ENCODE assay signal across 8 cellular contexts in the genomic region with DNA sequence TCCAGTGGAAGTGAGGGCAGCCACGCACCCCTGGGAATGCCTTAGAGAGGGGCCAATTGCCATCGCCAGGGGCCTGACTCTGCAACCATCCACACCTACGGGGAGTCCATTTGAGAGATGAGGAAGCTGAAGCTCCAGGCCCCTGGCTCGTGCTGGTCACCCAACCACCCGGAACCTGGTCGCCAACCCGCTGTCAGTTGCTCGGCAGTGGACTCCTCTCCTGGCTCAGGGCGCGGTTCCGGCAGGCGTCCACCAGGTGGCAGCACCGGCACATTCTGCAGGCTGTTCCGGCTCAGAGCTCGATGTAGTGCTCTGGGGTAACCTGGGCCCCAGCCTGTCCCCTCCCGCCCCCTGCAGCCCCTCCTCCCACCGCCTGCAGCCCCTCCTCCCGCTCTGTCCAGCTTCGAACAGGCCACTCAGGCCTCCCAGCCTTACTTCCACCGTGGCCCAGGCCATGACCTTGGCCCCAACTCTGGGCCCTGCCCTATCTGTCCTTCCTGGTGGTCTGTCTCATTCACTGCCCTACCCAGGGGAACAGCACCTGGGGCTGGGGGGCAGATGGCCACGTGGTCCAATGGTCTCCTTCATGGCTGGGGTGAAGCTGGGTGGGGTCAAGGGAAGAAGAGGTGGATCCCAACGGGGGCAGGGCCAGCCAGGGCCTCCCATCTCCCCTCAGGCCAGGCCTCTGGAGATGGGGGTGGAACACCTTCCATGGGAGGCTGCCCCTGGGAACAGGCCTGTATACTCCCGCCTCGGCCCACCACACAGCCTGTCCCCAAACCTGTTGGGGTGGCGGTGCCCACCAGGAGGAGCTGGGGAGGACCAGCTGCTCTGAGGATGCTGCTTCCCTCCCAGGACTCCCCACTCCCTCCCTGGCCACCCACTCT. TPM values are rescaled to one million over a fixed set of nuclear protein-coding genes. Genes with fewer than 3 reads are reported as not detected.
A peak's percentile ranks its signal among the peaks of the same experiment; 100 is the strongest.
DNase-seq lines count a peak whose midpoint lies in the region; ATAC-seq, FAIRE-seq and TF ChIP-seq lines count a peak whose summit lies in the region.

No MANE protein-coding gene starts in this region.

- peak; percentile 92 for DNase-seq in Ammon's horn (ENCODE audit: low spot score)
- peak; percentile 93 for DNase-seq in GM19239 (ENCODE audit: insufficient read length, low spot score)
- peak; percentile 81 for DNase-seq in HuH-7 (ENCODE audit: low spot score)
- peak; percentile 96 for DNase-seq in activated T-cell treated with anti-CD3 and anti-CD28 coated beads, Interleukin-2, amount 50 U/mL, for 24 hours
- peak; percentile 56 to 81 for DNase-seq in fibroblast of lung (ENCODE audit: low read depth in 2 of 2)
- peak; percentile 77 to 93 (median 90) for DNase-seq in naive thymus-derived CD8-positive, alpha-beta T cell
- peak; percentile 78 for DNase-seq in stimulated activated naive B cell treated with anti-CD40 and anti-IgM and Interleukin-4, amounts not matched to agents 10 μg/mL and 1 μg/mL and 100 μg/mL, for 72 hours

- H3K27ac ChIP-seq in fibroblast of lung (ENCODE audit: insufficient read depth, low read length) = no peak overlapping the region

- no peak overlapping the region for H3K4me3 ChIP-seq in fibroblast of lung (replicated peaks in 1 of 4; ENCODE audit: control extremely low read depth in 1 of 4, insufficient read depth in 1 of 4, low read depth in 3 of 4, low read length in 4 of 4)

- H3K9me3 Mint-ChIP-seq in activated T-cell treated with anti-CD3 and anti-CD28 coated beads, Interleukin-2, amount 50 U/mL, for 24 hours = no peaks in the 10 kb centered on the region
- peaks cover 0 to 2% (median 0%) of the 10 kb centered on the region in 9 donors for H3K9me3 Mint-ChIP-seq in naive thymus-derived CD8-positive, alpha-beta T cell
- H3K9me3 Mint-ChIP-seq in stimulated activated naive B cell treated with anti-CD40 and anti-IgM and Interleukin-4, amounts not matched to agents 10 μg/mL and 1 μg/mL and 100 μg/mL, for 72 hours = peaks cover 4 to 5% of the 10 kb centered on the region in 2 donors

- peak; percentile 60 to 85 for TF ChIP-seq CTCF in fibroblast of lung (conservative IDR thresholded peaks at IDR 0.05 in 1 of 2, IDR thresholded peaks at IDR 0.05 in 1 of 2; ENCODE audit: low read depth in 1 of 2, low read length in 2 of 2)

- peaks cover 2% of the 10 kb centered on the region for H3K4me1 ChIP-seq in fibroblast of lung (ENCODE audit: control insufficient read depth, extremely low read depth, insufficient read depth, low read length)

- H3K9me3 ChIP-seq in fibroblast of lung (ENCODE audit: control insufficient read depth, insufficient read depth, low read depth, low read length) = no peaks in the 10 kb centered on the region

- peak; percentile 71 for FAIRE-seq in GM19239 (lab: Jason Lieb, UNC)

- peak; percentile 97 to 98 for ATAC-seq in naive thymus-derived CD8-positive, alpha-beta T cell
- peak; percentile 95 for ATAC-seq in stimulated activated naive B cell treated with anti-CD40 and anti-IgM and Interleukin-4, amounts not matched to agents 10 μg/mL and 1 μg/mL and 100 μg/mL, for 72 hours (replicated peaks)

- H3K27ac Mint-ChIP-seq in activated T-cell treated with anti-CD3 and anti-CD28 coated beads, Interleukin-2, amount 50 U/mL, for 24 hours = peak overlapping the region; percentile 44
- peak overlapping the region in 2 of 10 donors; percentile 33 to 80 for H3K27ac Mint-ChIP-seq in naive thymus-derived CD8-positive, alpha-beta T cell
- H3K27ac Mint-ChIP-seq in stimulated activated naive B cell treated with anti-CD40 and anti-IgM and Interleukin-4, amounts not matched to agents 10 μg/mL and 1 μg/mL and 100 μg/mL, for 72 hours = no peak overlapping the region

- H3K4me3 Mint-ChIP-seq in activated T-cell treated with anti-CD3 and anti-CD28 coated beads, Interleukin-2, amount 50 U/mL, for 24 hours = no peak overlapping the region
- no peak overlapping the region for H3K4me3 Mint-ChIP-seq in naive thymus-derived CD8-positive, alpha-beta T cell
- no peak overlapping the region for H3K4me3 Mint-ChIP-seq in stimulated activated naive B cell treated with anti-CD40 and anti-IgM and Interleukin-4, amounts not matched to agents 10 μg/mL and 1 μg/mL and 100 μg/mL, for 72 hours

- H3K4me1 Mint-ChIP-seq in activated T-cell treated with anti-CD3 and anti-CD28 coated beads, Interleukin-2, amount 50 U/mL, for 24 hours (ENCODE audit: low read depth) = peaks cover 19% of the 10 kb centered on the region
- peaks cover 0 to 10% (median 5%) of the 10 kb centered on the region in 4 donors for H3K4me1 Mint-ChIP-seq in naive thymus-derived CD8-positive, alpha-beta T cell
- H3K4me1 Mint-ChIP-seq in stimulated activated naive B cell treated with anti-CD40 and anti-IgM and Interleukin-4, amounts not matched to agents 10 μg/mL and 1 μg/mL and 100 μg/mL, for 72 hours = peaks cover 10 to 17% of the 10 kb centered on the region in 2 donors

- H4K20me1 ChIP-seq in fibroblast of lung (ENCODE audit: control insufficient read depth, extremely low read depth, insufficient read depth, low read length) = no peaks in the 10 kb centered on the region

- H3K9ac ChIP-seq in fibroblast of lung (ENCODE audit: insufficient read depth, low read length) = peak overlapping the region; percentile 2

- peaks cover 54% of the 10 kb centered on the region for H3K36me3 Mint-ChIP-seq in activated T-cell treated with anti-CD3 and anti-CD28 coated beads, Interleukin-2, amount 50 U/mL, for 24 hours (ENCODE audit: low read depth)
- peaks cover 0 to 17% (median 16%) of the 10 kb centered on the region in 3 donors for H3K36me3 Mint-ChIP-seq in naive thymus-derived CD8-positive, alpha-beta T cell
- H3K36me3 Mint-ChIP-seq in stimulated activated naive B cell treated with anti-CD40 and anti-IgM and Interleukin-4, amounts not matched to agents 10 μg/mL and 1 μg/mL and 100 μg/mL, for 72 hours = peaks cover 39 to 43% of the 10 kb centered on the region in 2 donors

- POLR2A ChIA-PET in naive thymus-derived CD8-positive, alpha-beta T cell (lab: Charles Lee) = interaction anchor here (1.5 to 1.7 kb wide), 3 partner anchors 10 to 57 kb away, joined by 3 to 21 read pairs (median 10); partner anchors contain the start of gene ZBTB42

- no peak overlapping the region for H3K4me2 ChIP-seq in fibroblast of lung (ENCODE audit: extremely low read depth, insufficient read depth, low read length)

- H2AFZ ChIP-seq in fibroblast of lung (ENCODE audit: low read length) = no peak overlapping the region

- H3K27me3 Mint-ChIP-seq in activated T-cell treated with anti-CD3 and anti-CD28 coated beads, Interleukin-2, amount 50 U/mL, for 24 hours = no peaks in the 10 kb centered on the region
- no peaks in the 10 kb centered on the region for H3K27me3 Mint-ChIP-seq in naive thymus-derived CD8-positive, alpha-beta T cell
- H3K27me3 Mint-ChIP-seq in stimulated activated naive B cell treated with anti-CD40 and anti-IgM and Interleukin-4, amounts not matched to agents 10 μg/mL and 1 μg/mL and 100 μg/mL, for 72 hours = no peaks in the 10 kb centered on the region

- no peaks in the 10 kb centered on the region for H3K79me2 ChIP-seq in fibroblast of lung (ENCODE audit: control insufficient read depth, insufficient read depth, low read length)

- H3K27me3 ChIP-seq in fibroblast of lung (ENCODE audit: control insufficient read depth, insufficient read depth, low read length) = no peaks in the 10 kb centered on the region

- H3K36me3 ChIP-seq in fibroblast of lung (ENCODE audit: control insufficient read depth, insufficient read depth, low read length) = peaks cover 26% of the 10 kb centered on the region

TF ChIP-seq in PFSK-1, 5 proteins besides CTCF, POLR2A, EP300 and RAD21 (continues in another document):
- TF ChIP-seq TAF1 (IDR thresholded peaks at IDR 0.05; ENCODE audit: borderline replicate concordance, insufficient read depth, low read length) = no peak

RNA-seq across cellular contexts. Expression of gene SIVA1, which starts 15.7 kb away (rescaled TPM):
- polyA plus RNA-seq in PFSK-1 (2012; ENCODE audit: insufficient read length, low read depth) = 135 TPM
- total RNA-seq in fibroblast of lung = 60.6 and 65.1 TPM in 2 replicates
- polyA plus RNA-seq in fibroblast of lung = 26.1 and 37.4 TPM in 2 replicates
- 56.6 and 101 TPM in 2 replicates for polyA plus RNA-seq in fibroblast of lung (2012)
- 10.0 and 10.9 TPM in 2 replicates for polyA minus RNA-seq in fibroblast of lung (ENCODE audit: low replicate concordance)
- 10 to 100 TPM; 75.4 to 82.5 TPM for total RNA-seq in naive thymus-derived CD8-positive, alpha-beta T cell
- polyA plus RNA-seq in naive thymus-derived CD8-positive, alpha-beta T cell = 100 to 1,000 TPM; 248 to 297 (median 283) TPM

RNA-seq across cellular contexts. Expression of gene AKT1, which starts 26.9 kb away (rescaled TPM):
- polyA plus RNA-seq in PFSK-1 (2012; ENCODE audit: insufficient read length, low read depth) = 107 TPM
- total RNA-seq in fibroblast of lung = 127 and 131 TPM in 2 replicates
- polyA plus RNA-seq in fibroblast of lung = 83.2 and 109 TPM in 2 replicates
- 98.5 and 138 TPM in 2 replicates for polyA plus RNA-seq in fibroblast of lung (2012)
- 376 and 400 TPM in 2 replicates for polyA minus RNA-seq in fibroblast of lung (ENCODE audit: low replicate concordance)
- total RNA-seq in naive thymus-derived CD8-positive, alpha-beta T cell = 10 to 100 TPM; 88.9 to 95.7 TPM
- polyA plus RNA-seq in naive thymus-derived CD8-positive, alpha-beta T cell = 10 to 100 TPM in 2 of 3 donors, 1 to 10 TPM in 1; 8.9 to 33.4 (median 23.1) TPM

RNA-seq across cellular contexts. Expression of gene ZBTB42, which starts 32.2 kb away (rescaled TPM):
- polyA plus RNA-seq in PFSK-1 (2012; ENCODE audit: insufficient read length, low read depth) = 2.4 TPM
- 2.3 and 2.8 TPM in 2 replicates for total RNA-seq in fibroblast of lung
- polyA plus RNA-seq in fibroblast of lung = 0.99 and 1.1 TPM in 2 replicates
- polyA plus RNA-seq in fibroblast of lung (2012) = 1.7 and 2.1 TPM in 2 replicates
- polyA minus RNA-seq in fibroblast of lung (ENCODE audit: low replicate concordance) = 2.6 and 4.9 TPM in 2 replicates
- 1 to 10 TPM; 8.6 to 9.6 TPM for total RNA-seq in naive thymus-derived CD8-positive, alpha-beta T cell
- 1 to 10 TPM; 1.0 to 1.8 (median 1.6) TPM for polyA plus RNA-seq in naive thymus-derived CD8-positive, alpha-beta T cell

RNA-seq across cellular contexts. Expression of gene ADSS1, which starts 44.7 kb away (rescaled TPM):
- polyA plus RNA-seq in PFSK-1 (2012; ENCODE audit: insufficient read length, low read depth) = 2.3 TPM
- total RNA-seq in fibroblast of lung = 2.3 and 3.5 TPM in 2 replicates
- 1.3 and 2.2 TPM in 2 replicates for polyA plus RNA-seq in fibroblast of lung
- polyA plus RNA-seq in fibroblast of lung (2012) = 2.3 and 2.7 TPM in 2 replicates
- polyA minus RNA-seq in fibroblast of lung (ENCODE audit: low replicate concordance) = 0.15 TPM in 1 of 2 replicates, not detected in the other
- 1 to 10 TPM; 5.1 to 5.5 TPM for total RNA-seq in naive thymus-derived CD8-positive, alpha-beta T cell
- 1 to 10 TPM in 2 of 3 donors, under 1 TPM in 1; 0.61 to 3.1 (median 1.4) TPM for polyA plus RNA-seq in naive thymus-derived CD8-positive, alpha-beta T cell
